1 cellular context compared by ENCODE assay signal in the genomic region with DNA sequence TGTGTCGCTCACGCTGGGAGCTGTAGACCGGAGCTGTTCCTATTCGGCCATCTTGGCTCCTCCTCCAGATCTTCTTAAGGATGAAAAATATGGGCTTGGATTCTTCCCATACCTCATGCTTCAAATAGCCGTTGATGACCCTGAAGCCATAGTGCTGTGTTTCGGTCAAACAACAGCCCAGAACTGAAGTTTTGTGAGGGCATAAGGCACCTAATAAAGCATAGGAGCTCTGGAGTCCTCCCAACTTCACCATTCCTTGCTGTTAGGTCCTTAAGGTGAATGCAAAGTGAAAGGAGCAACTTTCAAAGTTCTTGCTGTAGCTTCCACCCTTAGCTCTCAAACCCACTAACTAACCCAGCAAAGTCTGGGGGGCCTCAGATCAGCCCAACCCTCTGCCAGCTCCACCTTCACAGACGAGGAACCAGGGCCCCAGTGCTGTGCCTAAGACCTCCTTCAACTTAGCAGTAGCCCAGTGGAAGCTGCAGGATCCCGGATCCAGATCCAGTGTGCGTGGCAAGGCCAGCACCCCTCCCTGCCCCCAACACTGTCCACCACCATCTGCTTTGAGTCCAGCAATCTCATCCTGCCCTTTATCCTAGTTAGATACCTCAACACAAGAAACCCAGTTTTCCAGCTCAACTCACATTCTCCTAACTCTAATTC.
TF ChIP-seq lines count a peak whose summit lies in the region.

Gene GRK7, plus strand, starts transcription at position 321 of the 663 bp plus-strand sequence. CDS start 14,877 bp downstream, outside the sequence.

TF ChIP-seq in H1, 55 proteins besides CTCF, POLR2A, EP300 and RAD21:
- TF ChIP-seq HDAC6 (IDR thresholded peaks at IDR 0.05; ENCODE audit: low read depth, low read length) = no peak
- TF ChIP-seq E2F6 (IDR thresholded peaks at IDR 0.05) = no peak
- no peak for TF ChIP-seq CHD1 (IDR thresholded peaks at IDR 0.05; ENCODE audit: low read depth, low read length)
- no peak for TF ChIP-seq GTF2F1 (IDR thresholded peaks at IDR 0.05; ENCODE audit: borderline replicate concordance, low read depth, low read length)
- no peak for TF ChIP-seq RFX5 (IDR thresholded peaks at IDR 0.05; ENCODE audit: borderline replicate concordance, low read depth, low read length)
